9 cellular contexts compared by ENCODE assay signal in the genomic region with DNA sequence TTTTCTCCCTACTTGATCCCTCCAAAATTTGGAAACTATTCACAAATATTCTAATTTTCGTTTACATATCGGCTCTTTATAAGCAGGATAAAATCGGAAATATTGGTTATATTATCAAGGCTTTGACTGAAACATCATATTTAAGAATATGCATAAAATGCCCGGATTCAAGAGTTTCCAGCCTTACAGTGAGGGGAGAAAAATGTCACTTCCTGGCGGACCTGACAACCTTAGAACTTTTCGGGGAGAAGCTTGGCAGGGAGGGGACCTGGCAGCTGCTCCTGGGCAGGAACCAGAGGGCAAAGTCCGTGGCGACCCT. TPM values are rescaled to one million over a fixed set of nuclear protein-coding genes. Genes with fewer than 3 reads are reported as not detected.
A peak's percentile ranks its signal among the peaks of the same experiment; 100 is the strongest.
DNase-seq lines count a peak whose midpoint lies in the region; ATAC-seq and TF ChIP-seq lines count a peak whose summit lies in the region.
"Had no signal": no experiment of that assay in that cellular context is flagged by ENCODE, and none has a peak within 500 bp of the region (broad histone marks: within the 10 kb centered on the region; RNA-seq: fewer than 3 reads in every experiment).

No MANE protein-coding gene starts in this region.

- peak overlapping the region; percentile 85 for H3K23ac ChIP-seq in neuronal stem cell (ENCODE audit: low read depth, low read length, poor library complexity)

- peak overlapping the region; percentile 96 for H2AFZ ChIP-seq in neuronal stem cell (ENCODE audit: low read length)

- no peak overlapping the region for H3K14ac ChIP-seq in neuronal stem cell (ENCODE audit: low read length)

- H2BK12ac ChIP-seq in neuronal stem cell (ENCODE audit: low read length) = no peak overlapping the region

- no peak overlapping the region for H4K91ac ChIP-seq in neuronal stem cell (ENCODE audit: low read depth, low read length, poor library complexity)

- TF ChIP-seq CTCF in GM13977 (IDR thresholded peaks at IDR 0.05; ENCODE audit: extremely low read depth, insufficient read depth, missing control alignments) = no peak

- H3K4me1 ChIP-seq in duodenal mucosa (ENCODE audit: control insufficient read depth in 1 of 2, insufficient read depth in 2 of 2, low read length in 2 of 2) (peaks cover 0 to 4% of the 10 kb centered on the region in 2 donors), neuronal stem cell (ENCODE audit: control insufficient read depth in 2 of 2, insufficient read depth in 1 of 2, low read depth in 1 of 2, low read length in 2 of 2) (no peaks in the 10 kb centered on the region)

- H3K9ac ChIP-seq in duodenal mucosa (ENCODE audit: low read depth in 1 of 2, low read length in 2 of 2) (peak overlapping the region; percentile 71 to 83), neuronal stem cell (ENCODE audit: low read depth, low read length, poor library complexity) (peak overlapping the region; percentile 88)

- no CpG with 5 or more reads among the region's 8 CpGs for WGBS in neuronal stem cell (ENCODE audit: extremely low coverage in 2 of 2, insufficient read length in 2 of 2, insufficient replicate concordance in 1 of 2), 2 donors

- H3K4ac ChIP-seq in neuronal stem cell (ENCODE audit: low read length) = no peak overlapping the region

- no peak overlapping the region for H2BK15ac ChIP-seq in neuronal stem cell (ENCODE audit: low read length)

- H3K18ac ChIP-seq in neuronal stem cell (ENCODE audit: low read length) = peak overlapping the region; percentile 93

- DNase-seq in LHCN-M2 (ENCODE audit: low read depth) (peak; percentile 5), neuronal stem cell (ENCODE audit: low spot score) (no peak), GM13977 (ENCODE audit: low spot score) (no peak), HuH-7 (ENCODE audit: low spot score) (no peak), HuH-7.5 (ENCODE audit: low spot score) (no peak)

- H3K4me3 ChIP-seq in duodenal mucosa (ENCODE audit: low read depth in 1 of 2, low read length in 2 of 2) (peak overlapping the region; percentile 73 to 81), neuronal stem cell (ENCODE audit: low read length in 2 of 2) (peak overlapping the region; percentile 56 to 84)

- in situ Hi-C loops in GM13977 (cut with MboI; ENCODE audit: low pct_unique_long_range_greater_than_20kb, low sequenced_read_pairs, unreplicated experiment) = loop anchor here (10.0 kb wide), 1 partner anchor 182 kb away; no protein-coding TSS in a partner anchor

- H2BK120ac ChIP-seq in neuronal stem cell (ENCODE audit: low read depth, low read length) = no peak overlapping the region

- H4K8ac ChIP-seq in neuronal stem cell (ENCODE audit: low read depth, low read length) = peak overlapping the region; percentile 92

- no peak overlapping the region for H2AK5ac ChIP-seq in neuronal stem cell (ENCODE audit: low read depth, low read length)

- peak overlapping the region; percentile 56 for H3K4me2 ChIP-seq in neuronal stem cell (ENCODE audit: insufficient read depth, low read length, poor library complexity, severe bottlenecking)

- H3K79me1 ChIP-seq in neuronal stem cell (ENCODE audit: low read depth, low read length) = no peaks in the 10 kb centered on the region

- H3K36me3 ChIP-seq in duodenal mucosa (ENCODE audit: control insufficient read depth in 1 of 2, insufficient read depth in 2 of 2, low read length in 2 of 2) (no peaks in the 10 kb centered on the region), neuronal stem cell (replicated peaks in 1 of 2; ENCODE audit: control insufficient read depth in 2 of 2, insufficient read depth in 2 of 2, low read length in 2 of 2) (no peaks in the 10 kb centered on the region)

- H3K9me3 ChIP-seq in duodenal mucosa (ENCODE audit: control insufficient read depth in 1 of 2, low read length in 2 of 2) (no peaks in the 10 kb centered on the region), neuronal stem cell (replicated peaks in 1 of 2; ENCODE audit: control insufficient read depth in 2 of 2, insufficient read depth in 1 of 2, low read depth in 1 of 2, low read length in 2 of 2) (no peaks in the 10 kb centered on the region)

- H3K27me3 ChIP-seq in duodenal mucosa (ENCODE audit: control insufficient read depth in 1 of 2, insufficient read depth in 2 of 2, low read length in 2 of 2) = no peaks in the 10 kb centered on the region
- peaks cover 0 to 15% (median 0%) of the 10 kb centered on the region in 3 experiments for H3K27me3 ChIP-seq in neuronal stem cell (ENCODE audit: control insufficient read depth in 3 of 3, insufficient read depth in 3 of 3, low read depth in 1 of 3, low read length in 3 of 3)

- peak overlapping the region; percentile 48 for H2BK5ac ChIP-seq in neuronal stem cell (ENCODE audit: low read length)

- ATAC-seq in GM19035 (IDR thresholded peaks at IDR 0.05; ENCODE audit: unreplicated experiment) (peak; percentile 33), GM18502 (IDR thresholded peaks at IDR 0.05; ENCODE audit: poor library complexity, unreplicated experiment) (no peak)

- peak overlapping the region; percentile 66 for H3K27ac ChIP-seq in duodenal mucosa (ENCODE audit: low read depth, low read length)
- H3K27ac ChIP-seq in neuronal stem cell (replicated peaks; ENCODE audit: low read length) = no peak overlapping the region

RNA-seq across cellular contexts. Expression of gene ACSM6, which starts 10.9 kb away (rescaled TPM):
- total RNA-seq in LHCN-M2 (2014; rRNA removed) = not detected in 2 replicates
- not detected for polyA plus RNA-seq in LHCN-M2 (2012)
- polyA plus RNA-seq in neuronal stem cell (2013, experiment 1 of 2) = 0.03 TPM
- polyA plus RNA-seq in neuronal stem cell (2013, experiment 2 of 2) = not detected
- total RNA-seq: T-helper 2 cell treated with Interferon-gamma antibody and Interleukin-4, amounts not matched to agents 100 ng/mL and 5 ng/mL, for 36 hours had no signal
